2 cellular contexts compared by ENCODE assay signal in genomic region chr6:118298476-118298875, GRCh38.
TF ChIP-seq lines count a peak whose summit lies in the region.

No MANE protein-coding gene starts in this region.

TF ChIP-seq in IMR-90, 13 proteins besides CTCF, POLR2A, EP300 and RAD21:
- TF ChIP-seq MAZ (IDR thresholded peaks at IDR 0.05; ENCODE audit: borderline replicate concordance, low read depth, low read length) (no peak), MAFK (IDR thresholded peaks at IDR 0.05; ENCODE audit: low read depth, low read length) (0 out of 2 replicates have a peak, but pooled peaks have one; percentile 31)

TF ChIP-seq in K562, 482 proteins besides CTCF, POLR2A, EP300 and RAD21:
- no peak for TF ChIP-seq NCOA2 (IDR thresholded peaks at IDR 0.05; ENCODE audit: partially characterized antibody in 2 of 2)
- TF ChIP-seq ERF (CRISPR knock-in tag; IDR thresholded peaks at IDR 0.05): no peak
- no peak for TF ChIP-seq FOXO4 (CRISPR knock-in tag; IDR thresholded peaks at IDR 0.05)
- TF ChIP-seq MAFG (tag; conservative IDR thresholded peaks at IDR 0.05): peak; percentile 43
- no peak for TF ChIP-seq CHCHD3 (CRISPR knock-in tag; IDR thresholded peaks at IDR 0.05)
- TF ChIP-seq ZBTB5 (IDR thresholded peaks at IDR 0.05): no peak
- TF ChIP-seq THRAP3 (IDR thresholded peaks at IDR 0.05; ENCODE audit: borderline replicate concordance): no peak
